Comparison of ENCODE assay signal across 8 cellular contexts in genomic region chr9:28547469-28547981, GRCh38.
"Had no signal": no experiment of that assay in that cellular context is flagged by ENCODE, and none has a peak within 500 bp of the region (broad histone marks: within the 10 kb centered on the region; RNA-seq: fewer than 3 reads in every experiment).

No MANE protein-coding gene starts in this region.

- H3K4me3 ChIP-seq: GM23338, K562 had no signal

- ATAC-seq: GM23338, K562 had no signal

- H3K4me2 ChIP-seq: GM23338 had no signal

- H3K4me3 Mint-ChIP-seq: GM23338, H9 had no signal

- DNase-seq: H9, HCEC 1CT, IMR-90 had no signal

- FAIRE-seq: H1, H54, HTR-8/SVneo, K562 had no signal

- H3K4me1 Mint-ChIP-seq: GM23338, H9 had no signal

- H3K27ac Mint-ChIP-seq: GM23338, H9 had no signal

- H2AFZ ChIP-seq: GM23338 had no signal
